In the genomic region with DNA sequence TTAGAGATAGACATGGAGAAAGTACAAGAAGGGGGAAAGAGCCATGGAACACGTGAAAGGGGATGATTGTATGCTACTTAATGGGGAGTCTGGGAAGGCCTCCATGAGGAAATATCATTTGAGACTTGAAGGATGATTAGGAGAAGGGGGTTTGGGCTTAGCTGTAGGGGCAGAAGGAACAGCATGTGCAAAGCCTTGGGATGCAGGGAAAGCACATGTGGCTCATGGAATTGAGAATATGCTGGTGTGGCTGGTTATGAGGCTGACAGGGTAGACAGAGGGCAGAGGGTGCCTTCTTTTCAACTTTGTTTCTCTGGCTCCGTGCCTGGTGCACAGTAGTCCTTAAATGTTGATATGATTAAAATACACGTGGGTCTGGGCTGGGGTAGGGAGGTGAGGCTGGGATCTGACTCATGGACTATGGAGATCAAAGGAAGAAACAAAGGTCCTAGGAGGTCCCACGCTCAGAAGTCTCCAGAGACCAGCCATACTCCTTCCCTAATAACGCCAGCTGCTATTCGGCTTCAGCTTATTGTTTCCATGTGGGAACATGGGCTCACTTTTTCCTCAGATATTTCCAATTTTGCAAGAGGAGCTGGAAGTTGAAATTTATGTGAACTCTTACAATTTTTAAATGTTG, we compare ENCODE assay signal across 8 cellular contexts. TPM values are rescaled to one million over a fixed set of nuclear protein-coding genes. Genes with fewer than 3 reads are reported as not detected.
DNase-seq lines count a peak whose midpoint lies in the region; ATAC-seq and TF ChIP-seq lines count a peak whose summit lies in the region.

No MANE protein-coding gene starts in this region.

- no peaks in the 10 kb centered on the region for H3K36me3 ChIP-seq in CD4-positive, CD25-positive, alpha-beta regulatory T cell (ENCODE audit: control insufficient read depth, insufficient read depth, low read length)
- no peaks in the 10 kb centered on the region for H3K36me3 ChIP-seq in thyroid gland

- H3K4me3 Mint-ChIP-seq in CD4-positive, CD25-positive, alpha-beta regulatory T cell, result peak overlapping the region; percentile 93 to 96 (median 94)
- peak overlapping the region; percentile 95 for H3K4me3 Mint-ChIP-seq in natural killer cell

- H3K4me3 ChIP-seq in CD4-positive, CD25-positive, alpha-beta regulatory T cell (ENCODE audit: low read depth, low read length), result peak overlapping the region; percentile 99
- peak overlapping the region in 1 of 3 donors; percentile 95 for H3K4me3 ChIP-seq in thyroid gland (replicated peaks in 1 of 3)

- DNase-seq in CD4-positive, CD25-positive, alpha-beta regulatory T cell, result no peak
- DNase-seq in LoVo (ENCODE audit: low spot score), result peak; percentile 16
- peak; percentile 48 for DNase-seq in dermis blood vessel endothelial cell
- DNase-seq in natural killer cell, result no peak
- no peak for DNase-seq in NK-92 treated with Interleukin-12 subunit alpha and Interleukin-12 subunit beta, amount 100 ng/mL, for 24 hours (lab: John Stamatoyannopoulos, UW)
- no peak for DNase-seq in stimulated activated naive CD4-positive, alpha-beta T cell (lab: John Stamatoyannopoulos, UW)
- no peak for DNase-seq in amygdala (lab: John Stamatoyannopoulos, UW)
- DNase-seq in thyroid gland, result no peak

- WGBS in thyroid gland, 2 donors, result 62 to 66% methylated on average over 6 of the region's 6 CpGs

- H3K9me3 ChIP-seq in CD4-positive, CD25-positive, alpha-beta regulatory T cell (ENCODE audit: control insufficient read depth in 2 of 2, low read length in 2 of 2), result no peaks in the 10 kb centered on the region
- H3K9me3 ChIP-seq in thyroid gland, result no peaks in the 10 kb centered on the region

- H3K36me3 Mint-ChIP-seq in CD4-positive, CD25-positive, alpha-beta regulatory T cell, result peaks cover 4% of the 10 kb centered on the region
- no peaks in the 10 kb centered on the region for H3K36me3 Mint-ChIP-seq in natural killer cell

- no peak for TF ChIP-seq POLR2A in thyroid gland (IDR thresholded peaks at IDR 0.05)

- H3K27ac ChIP-seq in CD4-positive, CD25-positive, alpha-beta regulatory T cell (ENCODE audit: insufficient read depth, low read length, poor library complexity, severe bottlenecking), result no peak overlapping the region
- H3K27ac ChIP-seq in thyroid gland, result peak overlapping the region in 1 of 3 donors; percentile 98

- TF ChIP-seq CTCF in natural killer cell (IDR thresholded peaks at IDR 0.05), result no peak
- TF ChIP-seq CTCF in thyroid gland (IDR thresholded peaks at IDR 0.05), result no peak

- H3K4me1 ChIP-seq in CD4-positive, CD25-positive, alpha-beta regulatory T cell (ENCODE audit: control insufficient read depth, insufficient read depth, low read length, poor library complexity, severe bottlenecking), result peaks cover 18% of the 10 kb centered on the region
- peaks cover 8 to 13% of the 10 kb centered on the region in 2 donors for H3K4me1 ChIP-seq in thyroid gland

- intact Hi-C loops in natural killer cell (cut with micrococcal nuclease) (loop anchor here (2.0 to 5.0 kb wide), 2 partner anchors 185 to 1094 kb away; a partner anchor contains a TSS), thyroid gland (cut with DNase I) (no loop called here)

- peak overlapping the region; percentile 34 to 98 (median 97) for H3K27ac Mint-ChIP-seq in CD4-positive, CD25-positive, alpha-beta regulatory T cell
- H3K27ac Mint-ChIP-seq in natural killer cell, result peak overlapping the region; percentile 97 to 99

- no peaks in the 10 kb centered on the region for H3K27me3 Mint-ChIP-seq in CD4-positive, CD25-positive, alpha-beta regulatory T cell
- H3K27me3 Mint-ChIP-seq in natural killer cell (ENCODE audit: low read depth in 2 of 2), result no peaks in the 10 kb centered on the region

- ATAC-seq in CD4-positive, CD25-positive, alpha-beta regulatory T cell (ENCODE audit: low read depth in 2 of 2), result no peak
- ATAC-seq in natural killer cell, result no peak

- peaks cover 0 to 3% (median 0%) of the 10 kb centered on the region in 7 donors for H3K9me3 Mint-ChIP-seq in CD4-positive, CD25-positive, alpha-beta regulatory T cell
- H3K9me3 Mint-ChIP-seq in natural killer cell, result no peaks in the 10 kb centered on the region

- H3K27me3 ChIP-seq in CD4-positive, CD25-positive, alpha-beta regulatory T cell (ENCODE audit: control insufficient read depth, insufficient read depth, low read length), result no peaks in the 10 kb centered on the region
- no peaks in the 10 kb centered on the region for H3K27me3 ChIP-seq in thyroid gland

- peaks cover 20 to 54% (median 36%) of the 10 kb centered on the region in 4 donors for H3K4me1 Mint-ChIP-seq in CD4-positive, CD25-positive, alpha-beta regulatory T cell
- H3K4me1 Mint-ChIP-seq in natural killer cell, result peaks cover 34 to 41% of the 10 kb centered on the region in 2 donors

RNA-seq across cellular contexts. Expression of a gene that starts 1.1 kb away (rescaled TPM):
- 14.7 TPM for total RNA-seq in CD4-positive, CD25-positive, alpha-beta regulatory T cell
- 10 to 100 TPM; 16.6 to 23.1 (median 20.2) TPM for polyA plus RNA-seq in CD4-positive, CD25-positive, alpha-beta regulatory T cell
- 38.4 and 45.9 TPM in 2 replicates for total RNA-seq in dermis blood vessel endothelial cell
- 10 to 100 TPM; 10.9 to 15.7 (median 12.7) TPM for total RNA-seq in natural killer cell
- total RNA-seq in thyroid gland, result 10 to 100 TPM; 11.3 to 25.5 (median 17.2) TPM

RNA-seq across cellular contexts. Expression of a gene that starts 1.4 kb away (rescaled TPM):
- 16.3 TPM for total RNA-seq in CD4-positive, CD25-positive, alpha-beta regulatory T cell
- polyA plus RNA-seq in CD4-positive, CD25-positive, alpha-beta regulatory T cell, result 10 to 100 TPM; 45.5 to 53.0 (median 48.8) TPM
- 19.9 and 25.0 TPM in 2 replicates for total RNA-seq in dermis blood vessel endothelial cell
- total RNA-seq in natural killer cell, result 10 to 100 TPM; 11.7 to 18.4 (median 16.7) TPM
- total RNA-seq in thyroid gland, result 10 to 100 TPM; 24.3 to 59.5 (median 32.0) TPM

Comparison
In these comparisons a context has a peak if more than half of its experiments do, and no peak if none do; other contexts are left out.
1. DNase-seq: peak in LoVo (single experiment) and dermis blood vessel endothelial cell (single experiment); none in CD4-positive, CD25-positive, alpha-beta regulatory T cell (0 of 3), natural killer cell (single experiment), NK-92 treated with Interleukin-12 subunit alpha and Interleukin-12 subunit beta, amount 100 ng/mL, for 24 hours (single experiment), stimulated activated naive CD4-positive, alpha-beta T cell (0 of 6), amygdala (0 of 56) and thyroid gland (0 of 2).